ENCODE assay signal across 1 cellular context in the genomic region with DNA sequence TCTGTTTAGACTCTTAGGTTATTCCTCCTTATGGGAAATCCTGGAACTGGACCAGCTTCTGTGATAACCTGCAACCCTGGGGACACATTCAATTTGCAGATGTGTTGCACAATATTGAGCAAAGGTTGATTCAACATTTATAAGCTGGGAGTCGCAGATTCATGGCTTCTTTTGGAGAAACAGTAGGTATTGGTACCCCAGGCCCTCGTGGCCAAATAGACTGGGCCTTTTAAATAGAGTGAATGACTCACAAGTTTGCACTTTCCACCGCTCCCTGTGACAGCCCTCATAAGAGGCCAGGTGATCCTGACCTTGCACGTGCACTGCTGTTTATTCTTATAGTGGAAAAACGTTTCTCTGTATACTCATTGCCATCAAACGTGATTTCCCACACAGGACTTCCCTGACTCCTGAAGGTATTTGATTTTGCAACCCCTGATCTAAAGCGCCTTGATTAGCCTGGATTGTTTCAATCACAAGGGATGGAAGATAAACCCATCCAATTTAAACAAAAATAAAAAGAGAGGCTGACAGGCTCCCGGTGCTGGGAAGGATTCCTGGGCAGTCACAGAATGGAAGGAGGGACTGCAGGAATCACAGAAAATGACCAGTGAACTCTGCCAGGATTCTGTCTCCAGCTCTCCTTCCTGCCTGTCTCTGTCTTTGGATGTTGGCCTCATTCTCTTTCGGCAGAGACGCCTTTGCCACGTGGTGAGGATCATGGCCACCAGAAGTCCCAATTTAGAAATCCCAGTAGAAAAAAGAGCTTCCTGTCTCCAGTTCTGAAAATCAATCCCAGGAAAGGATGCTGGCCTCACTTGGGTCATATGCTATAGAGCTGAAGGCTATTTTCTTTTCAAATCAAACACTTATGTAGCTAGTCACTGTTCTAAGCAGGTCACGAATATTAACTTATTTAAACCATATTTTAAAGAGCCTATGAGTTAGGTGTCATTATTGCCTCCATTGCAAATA.
TF ChIP-seq lines count a peak whose summit lies in the region.

No MANE protein-coding gene starts in this region.

TF ChIP-seq in HepG2, 621 proteins besides CTCF, POLR2A, EP300 and RAD21 (continued from another document and continues in another):
- TF ChIP-seq UBTF (CRISPR knock-in tag; IDR thresholded peaks at IDR 0.05) (no peak), ZNF207 (IDR thresholded peaks at IDR 0.05; ENCODE audit: borderline replicate concordance) (no peak), KDM6A (CRISPR knock-in tag; IDR thresholded peaks at IDR 0.05; ENCODE audit: low read depth) (no peak), HNRNPUL1 (IDR thresholded peaks at IDR 0.05; ENCODE audit: low read depth, low read length) (no peak), KLF13 (CRISPR knock-in tag; IDR thresholded peaks at IDR 0.05) (no peak), ZFYVE20 (CRISPR knock-in tag; IDR thresholded peaks at IDR 0.05; ENCODE audit: borderline replicate concordance, low read depth) (no peak), ZBTB7B (CRISPR knock-in tag; IDR thresholded peaks at IDR 0.05) (no peak), MEIS1 (CRISPR knock-in tag; IDR thresholded peaks at IDR 0.05; ENCODE audit: borderline replicate concordance) (no peak), ETV5 (CRISPR knock-in tag; IDR thresholded peaks at IDR 0.05; ENCODE audit: borderline replicate concordance) (no peak), ZNF564 (CRISPR knock-in tag; IDR thresholded peaks at IDR 0.05) (no peak), RXRB (CRISPR knock-in tag; IDR thresholded peaks at IDR 0.05; ENCODE audit: borderline replicate concordance) (peak; percentile 61; the same call in 1 of the 2 replicates), ERF (CRISPR knock-in tag; IDR thresholded peaks at IDR 0.05) (0 out of 2 replicates have a peak, but pooled peaks have one; percentile 38), SSRP1 (CRISPR knock-in tag; IDR thresholded peaks at IDR 0.05) (no peak), HINFP (CRISPR knock-in tag; IDR thresholded peaks at IDR 0.05; ENCODE audit: low read depth) (no peak), RCOR2 (CRISPR knock-in tag; IDR thresholded peaks at IDR 0.05) (no peak), PLRG1 (conservative IDR thresholded peaks at IDR 0.05) (no peak), ZFP41 (CRISPR knock-in tag; IDR thresholded peaks at IDR 0.05; ENCODE audit: borderline replicate concordance) (no peak), RFXAP (CRISPR knock-in tag; IDR thresholded peaks at IDR 0.05; ENCODE audit: borderline replicate concordance) (no peak), HBP1 (CRISPR knock-in tag; IDR thresholded peaks at IDR 0.05; ENCODE audit: low read depth) (no peak), ARID2 (CRISPR knock-in tag; IDR thresholded peaks at IDR 0.05; ENCODE audit: borderline replicate concordance) (no peak), RNF2 (conservative IDR thresholded peaks at IDR 0.05; ENCODE audit: low read depth) (no peak), ZNF775 (CRISPR knock-in tag; IDR thresholded peaks at IDR 0.05; ENCODE audit: borderline replicate concordance) (no peak), PHB2 (IDR thresholded peaks at IDR 0.05; ENCODE audit: partially characterized antibody) (no peak), STAT6 (CRISPR knock-in tag; IDR thresholded peaks at IDR 0.05; ENCODE audit: borderline replicate concordance) (no peak), CEBPG (CRISPR knock-in tag; IDR thresholded peaks at IDR 0.05) (peak; percentile 94), MXD4 (CRISPR knock-in tag; IDR thresholded peaks at IDR 0.05) (peak; percentile 29; the same call in 1 of the 2 replicates), RARG (CRISPR knock-in tag; IDR thresholded peaks at IDR 0.05; ENCODE audit: low read depth) (no peak), ZNF432 (CRISPR knock-in tag; IDR thresholded peaks at IDR 0.05; ENCODE audit: borderline replicate concordance) (no peak), RBFOX2 (IDR thresholded peaks at IDR 0.05; ENCODE audit: low read depth, low read length) (no peak)
- TF ChIP-seq, protein P1, sequence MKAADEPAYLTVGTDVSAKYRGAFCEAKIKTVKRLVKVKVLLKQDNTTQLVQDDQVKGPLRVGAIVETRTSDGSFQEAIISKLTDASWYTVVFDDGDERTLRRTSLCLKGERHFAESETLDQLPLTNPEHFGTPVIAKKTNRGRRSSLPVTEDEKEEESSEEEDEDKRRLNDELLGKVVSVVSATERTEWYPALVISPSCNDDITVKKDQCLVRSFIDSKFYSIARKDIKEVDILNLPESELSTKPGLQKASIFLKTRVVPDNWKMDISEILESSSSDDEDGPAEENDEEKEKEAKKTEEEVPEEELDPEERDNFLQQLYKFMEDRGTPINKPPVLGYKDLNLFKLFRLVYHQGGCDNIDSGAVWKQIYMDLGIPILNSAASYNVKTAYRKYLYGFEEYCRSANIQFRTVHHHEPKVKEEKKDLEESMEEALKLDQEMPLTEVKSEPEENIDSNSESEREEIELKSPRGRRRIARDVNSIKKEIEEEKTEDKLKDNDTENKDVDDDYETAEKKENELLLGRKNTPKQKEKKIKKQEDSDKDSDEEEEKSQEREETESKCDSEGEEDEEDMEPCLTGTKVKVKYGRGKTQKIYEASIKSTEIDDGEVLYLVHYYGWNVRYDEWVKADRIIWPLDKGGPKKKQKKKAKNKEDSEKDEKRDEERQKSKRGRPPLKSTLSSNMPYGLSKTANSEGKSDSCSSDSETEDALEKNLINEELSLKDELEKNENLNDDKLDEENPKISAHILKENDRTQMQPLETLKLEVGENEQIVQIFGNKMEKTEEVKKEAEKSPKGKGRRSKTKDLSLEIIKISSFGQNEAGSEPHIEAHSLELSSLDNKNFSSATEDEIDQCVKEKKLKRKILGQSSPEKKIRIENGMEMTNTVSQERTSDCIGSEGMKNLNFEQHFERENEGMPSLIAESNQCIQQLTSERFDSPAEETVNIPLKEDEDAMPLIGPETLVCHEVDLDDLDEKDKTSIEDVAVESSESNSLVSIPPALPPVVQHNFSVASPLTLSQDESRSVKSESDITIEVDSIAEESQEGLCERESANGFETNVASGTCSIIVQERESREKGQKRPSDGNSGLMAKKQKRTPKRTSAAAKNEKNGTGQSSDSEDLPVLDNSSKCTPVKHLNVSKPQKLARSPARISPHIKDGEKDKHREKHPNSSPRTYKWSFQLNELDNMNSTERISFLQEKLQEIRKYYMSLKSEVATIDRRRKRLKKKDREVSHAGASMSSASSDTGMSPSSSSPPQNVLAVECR (CRISPR knock-in tag; IDR thresholded peaks at IDR 0.05; ENCODE audit: borderline replicate concordance), result peak; percentile 34; the same call in 1 of the 2 replicates
- TF ChIP-seq, protein P2, sequence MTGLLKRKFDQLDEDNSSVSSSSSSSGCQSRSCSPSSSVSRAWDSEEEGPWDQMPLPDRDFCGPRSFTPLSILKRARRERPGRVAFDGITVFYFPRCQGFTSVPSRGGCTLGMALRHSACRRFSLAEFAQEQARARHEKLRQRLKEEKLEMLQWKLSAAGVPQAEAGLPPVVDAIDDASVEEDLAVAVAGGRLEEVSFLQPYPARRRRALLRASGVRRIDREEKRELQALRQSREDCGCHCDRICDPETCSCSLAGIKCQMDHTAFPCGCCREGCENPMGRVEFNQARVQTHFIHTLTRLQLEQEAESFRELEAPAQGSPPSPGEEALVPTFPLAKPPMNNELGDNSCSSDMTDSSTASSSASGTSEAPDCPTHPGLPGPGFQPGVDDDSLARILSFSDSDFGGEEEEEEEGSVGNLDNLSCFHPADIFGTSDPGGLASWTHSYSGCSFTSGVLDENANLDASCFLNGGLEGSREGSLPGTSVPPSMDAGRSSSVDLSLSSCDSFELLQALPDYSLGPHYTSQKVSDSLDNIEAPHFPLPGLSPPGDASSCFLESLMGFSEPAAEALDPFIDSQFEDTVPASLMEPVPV (CRISPR knock-in tag; IDR thresholded peaks at IDR 0.05), result no peak
- TF ChIP-seq, protein P3, sequence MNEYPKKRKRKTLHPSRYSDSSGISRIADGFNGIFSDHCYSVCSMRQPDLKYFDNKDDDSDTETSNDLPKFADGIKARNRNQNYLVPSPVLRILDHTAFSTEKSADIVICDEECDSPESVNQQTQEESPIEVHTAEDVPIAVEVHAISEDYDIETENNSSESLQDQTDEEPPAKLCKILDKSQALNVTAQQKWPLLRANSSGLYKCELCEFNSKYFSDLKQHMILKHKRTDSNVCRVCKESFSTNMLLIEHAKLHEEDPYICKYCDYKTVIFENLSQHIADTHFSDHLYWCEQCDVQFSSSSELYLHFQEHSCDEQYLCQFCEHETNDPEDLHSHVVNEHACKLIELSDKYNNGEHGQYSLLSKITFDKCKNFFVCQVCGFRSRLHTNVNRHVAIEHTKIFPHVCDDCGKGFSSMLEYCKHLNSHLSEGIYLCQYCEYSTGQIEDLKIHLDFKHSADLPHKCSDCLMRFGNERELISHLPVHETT (CRISPR knock-in tag; conservative IDR thresholded peaks at IDR 0.05), result no peak
- TF ChIP-seq, protein P4, sequence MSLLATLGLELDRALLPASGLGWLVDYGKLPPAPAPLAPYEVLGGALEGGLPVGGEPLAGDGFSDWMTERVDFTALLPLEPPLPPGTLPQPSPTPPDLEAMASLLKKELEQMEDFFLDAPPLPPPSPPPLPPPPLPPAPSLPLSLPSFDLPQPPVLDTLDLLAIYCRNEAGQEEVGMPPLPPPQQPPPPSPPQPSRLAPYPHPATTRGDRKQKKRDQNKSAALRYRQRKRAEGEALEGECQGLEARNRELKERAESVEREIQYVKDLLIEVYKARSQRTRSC (CRISPR knock-in tag; IDR thresholded peaks at IDR 0.05; ENCODE audit: low read depth), result no peak
- TF ChIP-seq, protein P5, sequence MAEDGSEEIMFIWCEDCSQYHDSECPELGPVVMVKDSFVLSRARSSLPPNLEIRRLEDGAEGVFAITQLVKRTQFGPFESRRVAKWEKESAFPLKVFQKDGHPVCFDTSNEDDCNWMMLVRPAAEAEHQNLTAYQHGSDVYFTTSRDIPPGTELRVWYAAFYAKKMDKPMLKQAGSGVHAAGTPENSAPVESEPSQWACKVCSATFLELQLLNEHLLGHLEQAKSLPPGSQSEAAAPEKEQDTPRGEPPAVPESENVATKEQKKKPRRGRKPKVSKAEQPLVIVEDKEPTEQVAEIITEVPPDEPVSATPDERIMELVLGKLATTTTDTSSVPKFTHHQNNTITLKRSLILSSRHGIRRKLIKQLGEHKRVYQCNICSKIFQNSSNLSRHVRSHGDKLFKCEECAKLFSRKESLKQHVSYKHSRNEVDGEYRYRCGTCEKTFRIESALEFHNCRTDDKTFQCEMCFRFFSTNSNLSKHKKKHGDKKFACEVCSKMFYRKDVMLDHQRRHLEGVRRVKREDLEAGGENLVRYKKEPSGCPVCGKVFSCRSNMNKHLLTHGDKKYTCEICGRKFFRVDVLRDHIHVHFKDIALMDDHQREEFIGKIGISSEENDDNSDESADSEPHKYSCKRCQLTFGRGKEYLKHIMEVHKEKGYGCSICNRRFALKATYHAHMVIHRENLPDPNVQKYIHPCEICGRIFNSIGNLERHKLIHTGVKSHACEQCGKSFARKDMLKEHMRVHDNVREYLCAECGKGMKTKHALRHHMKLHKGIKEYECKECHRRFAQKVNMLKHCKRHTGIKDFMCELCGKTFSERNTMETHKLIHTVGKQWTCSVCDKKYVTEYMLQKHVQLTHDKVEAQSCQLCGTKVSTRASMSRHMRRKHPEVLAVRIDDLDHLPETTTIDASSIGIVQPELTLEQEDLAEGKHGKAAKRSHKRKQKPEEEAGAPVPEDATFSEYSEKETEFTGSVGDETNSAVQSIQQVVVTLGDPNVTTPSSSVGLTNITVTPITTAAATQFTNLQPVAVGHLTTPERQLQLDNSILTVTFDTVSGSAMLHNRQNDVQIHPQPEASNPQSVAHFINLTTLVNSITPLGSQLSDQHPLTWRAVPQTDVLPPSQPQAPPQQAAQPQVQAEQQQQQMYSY (CRISPR knock-in tag; IDR thresholded peaks at IDR 0.05), result peak; percentile 93
